Comparison of ENCODE assay signal across 18 cellular contexts in genomic region chr14:93017341-93017797, GRCh38.
DNase-seq lines count a peak whose midpoint lies in the region; FAIRE-seq and TF ChIP-seq lines count a peak whose summit lies in the region.
"Had no signal": no experiment of that assay in that cellular context is flagged by ENCODE, and none has a peak within 500 bp of the region (broad histone marks: within the 10 kb centered on the region; RNA-seq: fewer than 3 reads in every experiment).

No MANE protein-coding gene starts in this region.

- no peak overlapping the region for H3K27ac Mint-ChIP-seq in Caco-2 (ENCODE audit: unreplicated experiment)
- H3K27ac Mint-ChIP-seq: activated naive CD4-positive, alpha-beta T cell treated with anti-CD3 and anti-CD28 coated beads, Interleukin-2, amount 50 U/mL, for 24 hours had no signal

- intact Hi-C loops in left ventricle myocardium inferior (cut with micrococcal nuclease), result no loop called here
- intact Hi-C loops in uterus (cut with DNase I; ENCODE audit: low total_unique reads), result no loop called here
- intact Hi-C loops in Caco-2 (cut with micrococcal nuclease; ENCODE audit: unreplicated experiment), result no loop called here

- H3K27me3 Mint-ChIP-seq in Caco-2 (ENCODE audit: insufficient read depth, unreplicated experiment), result no peaks in the 10 kb centered on the region
- H3K27me3 Mint-ChIP-seq: activated CD4-positive, alpha-beta T cell treated with anti-CD3 and anti-CD28 coated beads, Interleukin-2, amount 10 ng/mL, durations not matched to agents 24 days and 14 days; activated naive CD4-positive, alpha-beta T cell treated with anti-CD3 and anti-CD28 coated beads, Interleukin-2, amount 50 U/mL, for 24 hours; CD4-positive, alpha-beta memory T cell had no signal

- H3K9me3 ChIP-seq in left ventricle myocardium inferior (replicated peaks), result no peaks in the 10 kb centered on the region
- no peaks in the 10 kb centered on the region for H3K9me3 ChIP-seq in osteoblast (ENCODE audit: low read depth, low read length)
- H3K9me3 ChIP-seq in uterus, result no peaks in the 10 kb centered on the region
- H3K9me3 ChIP-seq in Caco-2, result no peaks in the 10 kb centered on the region
- H3K9me3 ChIP-seq: SJSA1, suprapubic skin had no signal

- no TSS peak for BruUV-seq in Caco-2 (replicated peaks; lab: Mats Ljungman, UMichigan)

- CTCF ChIA-PET in Caco-2 (lab: Charles Lee), result no interaction called here

- TF ChIP-seq POLR2A in uterus (IDR thresholded peaks at IDR 0.05), result no peak
- no peak for TF ChIP-seq POLR2A in GM12892 (IDR thresholded peaks at IDR 0.05; ENCODE audit: low read depth, low read length)

- peak; percentile 22 for DNase-seq in NCI-H146 (lab: John Stamatoyannopoulos, UW)
- DNase-seq in NCI-H146 treated with DMSO at 0.1 percent for 48 hours (lab: John Stamatoyannopoulos, UW; ENCODE audit: unreplicated experiment), result no peak
- peak; percentile 74 for DNase-seq in left ventricle myocardium inferior
- peak; percentile 43 for DNase-seq in osteoblast (ENCODE audit: insufficient read length, low spot score, missing footprints)
- peak; percentile 48 to 72 for DNase-seq in uterus
- DNase-seq in GM12892 (ENCODE audit: insufficient read length), result no peak
- no peak for DNase-seq in T-helper 2 cell
- no peak for DNase-seq in Caco-2
- DNase-seq: 8988T; activated CD4-positive, alpha-beta T cell treated with anti-CD3 and anti-CD28 coated beads, Interleukin-2, amount 10 ng/mL, durations not matched to agents 24 days and 14 days; CD4-positive, alpha-beta memory T cell; foreskin keratinocyte; NCI-H1417 treated with DMSO at 0.1 percent for 48 hours; T-helper 9 cell had no signal

- H3K27me3 ChIP-seq in left ventricle myocardium inferior (ENCODE audit: low read depth) (no peaks in the 10 kb centered on the region), osteoblast (ENCODE audit: insufficient read depth, low read length) (no peaks in the 10 kb centered on the region), uterus (no peaks in the 10 kb centered on the region), Caco-2 (replicated peaks; ENCODE audit: control insufficient read depth, insufficient read depth, low read length) (no peaks in the 10 kb centered on the region)
- H3K27me3 ChIP-seq: foreskin keratinocyte, SJSA1, suprapubic skin had no signal

- peaks cover 7% of the 10 kb centered on the region for H3K36me3 Mint-ChIP-seq in Caco-2 (ENCODE audit: insufficient read depth, unreplicated experiment)

- POLR2A ChIA-PET in Caco-2 (lab: Charles Lee), result no interaction called here

- H3K36me3 ChIP-seq in left ventricle myocardium inferior (no peaks in the 10 kb centered on the region), osteoblast (ENCODE audit: insufficient read depth, low read length) (no peaks in the 10 kb centered on the region), uterus (no peaks in the 10 kb centered on the region), Caco-2 (ENCODE audit: control insufficient read depth, insufficient read depth, low read length) (no peaks in the 10 kb centered on the region)
- H3K36me3 ChIP-seq: suprapubic skin had no signal

- no peaks in the 10 kb centered on the region for H3K79me2 ChIP-seq in osteoblast (ENCODE audit: insufficient read depth, low read length)

- no peaks in the 10 kb centered on the region for H3K4me1 Mint-ChIP-seq in Caco-2 (ENCODE audit: low read depth, unreplicated experiment)

- peaks cover 88% of the 10 kb centered on the region for H3K4me1 ChIP-seq in left ventricle myocardium inferior
- H3K4me1 ChIP-seq in osteoblast (ENCODE audit: insufficient read depth, low read length), result peaks cover 24% of the 10 kb centered on the region
- H3K4me1 ChIP-seq in uterus, result peaks cover 9 to 47% of the 10 kb centered on the region in 2 donors
- H3K4me1 ChIP-seq in Caco-2, result no peaks in the 10 kb centered on the region
- H3K4me1 ChIP-seq: foreskin keratinocyte had no signal

- no peak overlapping the region for H2AFZ ChIP-seq in osteoblast (ENCODE audit: low read length)

- no peaks in the 10 kb centered on the region for H3K9me3 Mint-ChIP-seq in Caco-2 (ENCODE audit: unreplicated experiment)
- H3K9me3 Mint-ChIP-seq: activated naive CD4-positive, alpha-beta T cell treated with anti-CD3 and anti-CD28 coated beads, Interleukin-2, amount 50 U/mL, for 24 hours had no signal

- H3K4me2 ChIP-seq in osteoblast (ENCODE audit: insufficient read depth, low read length), result no peak overlapping the region

- no peak overlapping the region for H3K4me3 Mint-ChIP-seq in Caco-2 (ENCODE audit: unreplicated experiment)
- H3K4me3 Mint-ChIP-seq: activated CD4-positive, alpha-beta T cell treated with anti-CD3 and anti-CD28 coated beads, Interleukin-2, amount 10 ng/mL, durations not matched to agents 24 days and 14 days; activated naive CD4-positive, alpha-beta T cell treated with anti-CD3 and anti-CD28 coated beads, Interleukin-2, amount 50 U/mL, for 24 hours; CD4-positive, alpha-beta memory T cell had no signal

- no peak for FAIRE-seq in GM12892 (lab: Jason Lieb, UNC)

- H3K27ac ChIP-seq in left ventricle myocardium inferior (replicated peaks) (peak overlapping the region; percentile 80), osteoblast (ENCODE audit: low read depth, low read length) (no peak overlapping the region), uterus (peak overlapping the region; percentile 79 to 91)
- H3K27ac ChIP-seq: foreskin keratinocyte, HL-60, SJSA1, suprapubic skin had no signal

- TF ChIP-seq CTCF in left ventricle myocardium inferior (IDR thresholded peaks at IDR 0.05; ENCODE audit: borderline replicate concordance) (no peak), osteoblast (IDR thresholded peaks at IDR 0.05; ENCODE audit: extremely low read depth, low read depth, low read length) (no peak), uterus (IDR thresholded peaks at IDR 0.05) (no peak), Caco-2 (IDR thresholded peaks at IDR 0.05; ENCODE audit: insufficient read depth in 1 of 2, low read depth in 1 of 2, low read length in 1 of 2, severe bottlenecking in 1 of 2, unreplicated experiment in 1 of 2) (no peak)

- peaks cover 9% of the 10 kb centered on the region for H4K20me1 ChIP-seq in osteoblast (ENCODE audit: insufficient read depth, low read length)

- H3K4me3 ChIP-seq in left ventricle myocardium inferior, result peak overlapping the region; percentile 15
- no peak overlapping the region for H3K4me3 ChIP-seq in osteoblast (ENCODE audit: insufficient read depth, low read length)
- no peak overlapping the region for H3K4me3 ChIP-seq in uterus
- H3K4me3 ChIP-seq in Caco-2 (ENCODE audit: low read depth, low read length), result no peak overlapping the region
- H3K4me3 ChIP-seq: SJSA1, suprapubic skin had no signal

Comparison
In these comparisons a context has a peak if more than half of its experiments do, and no peak if none do; other contexts are left out.
1. DNase-seq: peak in NCI-H146 (single experiment), left ventricle myocardium inferior (single experiment), osteoblast (single experiment) and uterus (2 of 2); none in NCI-H146 treated with DMSO at 0.1 percent for 48 hours (single experiment), GM12892 (single experiment), T-helper 2 cell (0 of 5) and Caco-2 (0 of 2).